ENCODE assay signal across 8 cellular contexts in the genomic region with DNA sequence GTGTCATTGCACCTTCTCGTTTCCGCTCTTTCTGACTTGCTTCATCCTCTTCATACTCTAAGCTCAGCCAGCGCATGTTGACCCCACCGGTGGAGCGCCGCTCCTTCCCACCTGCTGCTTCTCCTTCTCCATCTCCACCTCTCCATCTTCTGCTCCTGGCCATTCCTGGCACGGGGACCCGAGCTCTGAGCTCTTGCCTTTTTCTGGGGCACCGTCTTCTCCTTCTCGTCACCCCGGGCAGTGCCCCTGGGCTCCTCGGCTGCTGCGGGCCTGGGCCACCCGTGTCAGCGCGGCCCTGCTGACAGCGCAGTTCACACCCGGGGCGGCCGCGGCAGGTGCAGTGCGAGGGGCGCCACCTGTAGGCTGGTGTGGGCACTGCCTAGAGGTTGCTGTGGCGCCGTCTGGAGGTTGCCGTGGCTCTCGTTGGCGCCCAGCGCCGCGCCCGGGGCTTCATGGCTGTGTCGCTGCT. TPM values are rescaled to one million over a fixed set of nuclear protein-coding genes. Genes with fewer than 3 reads are reported as not detected.
DNase-seq lines count a peak whose midpoint lies in the region; ATAC-seq and TF ChIP-seq lines count a peak whose summit lies in the region.
"Not testable (repeated sequence)": the region's sequence is repeated elsewhere in the genome, so short reads cannot be mapped to it uniquely, and the experiment has no call there.

No MANE protein-coding gene starts in this region.

- ATAC-seq in GM18517 (IDR thresholded peaks at IDR 0.05; ENCODE audit: unreplicated experiment) = peak; percentile 63
- ATAC-seq in GM21717 (IDR thresholded peaks at IDR 0.05; ENCODE audit: unreplicated experiment) = peak; percentile 91
- ATAC-seq in HG03175 (IDR thresholded peaks at IDR 0.05; ENCODE audit: unreplicated experiment) = peak; percentile 89
- peak; percentile 82 for ATAC-seq in thoracic aorta (ENCODE audit: insufficient number of reproducible peaks, low FRiP score, low read depth)

- not testable (repeated sequence) for H3K27me3 ChIP-seq in thoracic aorta (replicated peaks; ENCODE audit: insufficient read depth)

- H3K36me3 ChIP-seq in thoracic aorta = not testable (repeated sequence)

- intact Hi-C loops in cardiac septum (cut with DNase I); posterior vena cava (cut with DNase I): not testable (repeated sequence)

- not testable (repeated sequence) for H3K9me3 ChIP-seq in thoracic aorta

- peak; percentile 33 for TF ChIP-seq CTCF in thoracic aorta (IDR thresholded peaks at IDR 0.05)

- H3K27ac ChIP-seq in thoracic aorta = not testable (repeated sequence)

- H3K4me3 ChIP-seq in thoracic aorta = peak overlapping the region; percentile 48

- not testable (repeated sequence) for H3K4me1 ChIP-seq in thoracic aorta (ENCODE audit: control insufficient read depth in 1 of 2, low read depth in 2 of 2)

- DNase-seq in T-helper 22 cell (ENCODE audit: low read depth) (peak; percentile 5), cardiac septum (ENCODE audit: low spot score) (peak; percentile 51), posterior vena cava (ENCODE audit: low spot score) (peak; percentile 66)
- peak; percentile 50 for DNase-seq in activated naive CD4-positive, alpha-beta T cell treated with Interleukin-2 at 50 U/mL for 16 hours
- DNase-seq in thoracic aorta (ENCODE audit: low spot score) = not testable (repeated sequence)

RNA-seq across cellular contexts. Expression of a gene that starts 1.6 kb away (rescaled TPM):
- total RNA-seq in cardiac septum = 1.6 TPM
- total RNA-seq in posterior vena cava = 1 to 10 TPM in 1 of 2 donors, under 1 TPM in 1; 0.29 to 3.8 TPM
- 1 to 10 TPM; 3.0 to 8.4 TPM for total RNA-seq in thoracic aorta

RNA-seq across cellular contexts. Expression of a gene that starts 38.8 kb away (rescaled TPM):
- total RNA-seq in cardiac septum = 403 TPM
- 100 to 1,000 TPM; 295 to 494 TPM for total RNA-seq in posterior vena cava
- total RNA-seq in thoracic aorta = 100 to 1,000 TPM; 167 to 206 TPM
